ENCODE assay signal across 8 cellular contexts in genomic region chr9:97954550-97954989, GRCh38. TPM values are rescaled to one million over a fixed set of nuclear protein-coding genes. Genes with fewer than 3 reads are reported as not detected.
DNase-seq lines count a peak whose midpoint lies in the region; ATAC-seq and TF ChIP-seq lines count a peak whose summit lies in the region.

No MANE protein-coding gene starts in this region.

- DNase-seq in DMS53 (lab: John Stamatoyannopoulos, UW) (peak; percentile 82), NCI-H1092 (lab: John Stamatoyannopoulos, UW) (peak; percentile 45), T-helper 9 cell (peak; percentile 25), brain microvascular endothelial cell (no peak), lung (ENCODE audit: low spot score) (peak; percentile 47), medulla oblongata (ENCODE audit: extremely low spot score) (no peak)
- peak; percentile 42 to 53 for DNase-seq in stimulated activated naive CD8-positive, alpha-beta T cell treated with anti-CD3 and anti-CD28 coated beads, Interleukin-15, amount 100 ng/mL, for 72 hours

- H3K9me3 Mint-ChIP-seq in stimulated activated naive CD8-positive, alpha-beta T cell treated with anti-CD3 and anti-CD28 coated beads, Interleukin-15, amount 100 ng/mL, for 72 hours = peaks cover 0 to 7% of the 10 kb centered on the region in 2 donors

- peaks cover 12% of the 10 kb centered on the region for H3K4me1 Mint-ChIP-seq in stimulated activated naive CD8-positive, alpha-beta T cell treated with anti-CD3 and anti-CD28 coated beads, Interleukin-15, amount 100 ng/mL, for 72 hours

- TF ChIP-seq CTCF in brain microvascular endothelial cell (IDR thresholded peaks at IDR 0.05; ENCODE audit: low read depth, low read length, missing control alignments) (peak; percentile 69), lung (IDR thresholded peaks at IDR 0.05; ENCODE audit: control extremely low read depth, extremely low read depth) (peak; percentile 30)

- H3K27me3 Mint-ChIP-seq in stimulated activated naive CD8-positive, alpha-beta T cell treated with anti-CD3 and anti-CD28 coated beads, Interleukin-15, amount 100 ng/mL, for 72 hours = no peaks in the 10 kb centered on the region

- H3K9me3 ChIP-seq in lung (ENCODE audit: control insufficient read depth in 2 of 2, insufficient read depth in 1 of 2, low read length in 1 of 2) = peaks cover 0 to 4% of the 10 kb centered on the region in 2 donors

- no peak overlapping the region for H3K27ac Mint-ChIP-seq in stimulated activated naive CD8-positive, alpha-beta T cell treated with anti-CD3 and anti-CD28 coated beads, Interleukin-15, amount 100 ng/mL, for 72 hours

- ATAC-seq in GM21717 (IDR thresholded peaks at IDR 0.05; ENCODE audit: unreplicated experiment) = peak; percentile 66
- peak; percentile 34 for ATAC-seq in lung (ENCODE audit: insufficient read depth, low FRiP score)
- ATAC-seq in stimulated activated naive CD8-positive, alpha-beta T cell treated with anti-CD3 and anti-CD28 coated beads, Interleukin-15, amount 100 ng/mL, for 72 hours = peak; percentile 96

- H3K27me3 ChIP-seq in brain microvascular endothelial cell (replicated peaks) (no peaks in the 10 kb centered on the region), lung (ENCODE audit: control insufficient read depth, insufficient read depth) (no peaks in the 10 kb centered on the region)

- H3K4me3 ChIP-seq in brain microvascular endothelial cell (ENCODE audit: low read depth, low read length) = no peak overlapping the region
- no peak overlapping the region for H3K4me3 ChIP-seq in lung

- H3K36me3 ChIP-seq in brain microvascular endothelial cell (replicated peaks) (no peaks in the 10 kb centered on the region), lung (ENCODE audit: control insufficient read depth in 2 of 2, insufficient read depth in 2 of 2, low read length in 2 of 2) (no peaks in the 10 kb centered on the region)

- no peak overlapping the region for H3K27ac ChIP-seq in brain microvascular endothelial cell
- H3K27ac ChIP-seq in lung (ENCODE audit: low read depth in 1 of 2, low read length in 1 of 2) = no peak overlapping the region

- no peak overlapping the region for H3K4me3 Mint-ChIP-seq in stimulated activated naive CD8-positive, alpha-beta T cell treated with anti-CD3 and anti-CD28 coated beads, Interleukin-15, amount 100 ng/mL, for 72 hours

- in situ Hi-C loops in brain microvascular endothelial cell (cut with HindIII; ENCODE audit: low pct_ligation_motif_present, low sequenced_read_pairs) = no loop called here

- H3K4me1 ChIP-seq in lung (ENCODE audit: control insufficient read depth in 2 of 2, insufficient read depth in 2 of 2, low read length in 2 of 2) = no peaks in the 10 kb centered on the region

RNA-seq across cellular contexts. Expression of gene HEMGN, which starts 16.6 kb away (rescaled TPM):
- total RNA-seq in lung = 10 to 100 TPM in 1 of 2 donors, under 1 TPM in 1; 0.34 to 21.6 TPM
- under 1 TPM; 0.14 to 0.27 TPM for polyA plus RNA-seq in lung

RNA-seq across cellular contexts. Expression of gene ANP32B, which starts 28.6 kb away (rescaled TPM):
- 100 to 1,000 TPM in 1 of 2 donors, 10 to 100 TPM in 1; 45.4 to 100 TPM for total RNA-seq in lung
- polyA plus RNA-seq in lung = 100 to 1,000 TPM; 105 to 152 TPM

RNA-seq across cellular contexts. Expression of gene TRMO, which starts 32.3 kb away (rescaled TPM):
- 10 to 100 TPM; 17.5 to 27.9 TPM for total RNA-seq in lung
- polyA plus RNA-seq in lung = 10 to 100 TPM in 1 of 2 donors, 1 to 10 TPM in 1; 7.8 to 13.8 TPM

Comparison
In these comparisons a context has a peak if more than half of its experiments do, and no peak if none do; other contexts are left out.
1. DNase-seq: peak in DMS53 (single experiment), NCI-H1092 (single experiment), T-helper 9 cell (single experiment), lung (single experiment) and stimulated activated naive CD8-positive, alpha-beta T cell treated with anti-CD3 and anti-CD28 coated beads, Interleukin-15, amount 100 ng/mL, for 72 hours (2 of 2); none in brain microvascular endothelial cell (single experiment) and medulla oblongata (single experiment).
2. ATAC-seq: peak in every context shown above with its lines; median percentile 96 in stimulated activated naive CD8-positive, alpha-beta T cell treated with anti-CD3 and anti-CD28 coated beads, Interleukin-15, amount 100 ng/mL, for 72 hours; 66 in GM21717; 34 in lung.